Comparison of ENCODE assay signal across 8 cellular contexts in the genomic region with DNA sequence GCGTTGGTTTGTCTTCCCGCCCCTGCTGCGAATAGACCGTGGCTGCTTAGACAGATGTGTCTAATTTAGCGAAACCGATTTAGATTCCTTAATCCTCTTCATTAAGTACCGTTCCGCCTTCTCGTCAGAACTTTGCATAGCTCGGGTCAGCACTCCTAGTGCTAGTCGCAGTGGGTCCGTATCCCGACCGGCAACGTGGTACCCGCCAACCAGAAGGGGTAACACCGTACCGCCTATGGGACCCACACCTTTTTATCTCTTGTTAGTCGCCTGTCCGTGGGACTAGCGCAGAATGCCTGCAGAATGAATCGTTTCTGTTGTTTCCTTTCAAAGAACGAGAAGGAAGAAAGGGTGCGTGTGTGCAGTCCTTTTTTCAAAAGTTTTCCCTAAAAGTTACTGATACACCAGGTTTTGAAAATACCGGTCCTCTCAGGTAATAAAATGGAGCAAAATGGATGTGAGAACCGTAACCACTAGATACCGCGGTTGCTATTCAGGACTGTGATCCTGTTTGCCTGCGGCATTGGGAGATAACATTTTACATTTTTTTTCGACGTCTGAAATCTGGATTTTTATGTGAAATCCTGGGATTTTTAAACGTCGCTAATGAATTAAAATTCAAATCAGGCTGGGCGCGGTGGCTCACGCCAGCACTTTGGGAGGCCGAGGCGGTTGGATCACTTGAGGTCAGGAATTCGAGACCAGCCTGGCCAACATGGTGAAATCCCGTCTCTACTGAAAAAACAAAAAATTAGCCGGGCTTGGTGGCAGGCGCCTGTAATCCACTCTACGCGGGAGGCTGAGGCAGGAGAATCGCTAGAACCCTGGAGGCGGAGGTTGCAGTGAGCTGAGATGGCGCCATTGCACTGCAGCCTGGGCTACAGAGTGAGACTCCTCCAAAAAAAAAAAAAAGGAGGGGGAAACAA. TPM values are rescaled to one million over a fixed set of nuclear protein-coding genes. Genes with fewer than 3 reads are reported as not detected.
DNase-seq lines count a peak whose midpoint lies in the region; ATAC-seq, FAIRE-seq and TF ChIP-seq lines count a peak whose summit lies in the region.

No MANE protein-coding gene starts in this region.

- TF ChIP-seq POLR2A in heart left ventricle (IDR thresholded peaks at IDR 0.05) (no peak), erythroblast (IDR thresholded peaks at IDR 0.05; ENCODE audit: low read length) (no peak)

- ATAC-seq in HG02981 (IDR thresholded peaks at IDR 0.05; ENCODE audit: unreplicated experiment) (peak; percentile 29), heart left ventricle (peak in 2 of 4 donors; percentile 7)

- H3K27me3 ChIP-seq in WERI-Rb-1 (ENCODE audit: insufficient read depth, low read depth, severe bottlenecking) = no peaks in the 10 kb centered on the region
- no peaks in the 10 kb centered on the region for H3K27me3 ChIP-seq in heart left ventricle
- no peaks in the 10 kb centered on the region for H3K27me3 ChIP-seq in small intestine (ENCODE audit: control insufficient read depth in 2 of 2, insufficient read depth in 2 of 2, low read length in 2 of 2)

- H3K27ac Mint-ChIP-seq in activated CD4-positive, alpha-beta T cell treated with anti-CD3 and anti-CD28 coated beads, Interleukin-2, amount 10 ng/mL, durations not matched to agents 7 days and 5 days = peak overlapping the region; percentile 98

- 23 to 28% (median 26%) methylated on average over 47 of the region's 47 CpGs for WGBS in heart left ventricle, 4 donors
- WGBS in small intestine, 3 donors = 21 to 23% (median 22%) methylated on average over 47 of the region's 47 CpGs

- CTCF ChIA-PET in activated CD4-positive, alpha-beta T cell treated with anti-CD3 and anti-CD28 coated beads, Interleukin-2, amount 10 ng/mL, durations not matched to agents 7 days and 5 days (lab: Charles Lee) = interaction anchor here (0.7 to 2.4 kb wide), 9 partner anchors 8 to 174 kb away, joined by 3 to 15 read pairs (median 4); partner anchors contain the start of gene CUEDC1

- peaks cover 6% of the 10 kb centered on the region for H3K9me3 ChIP-seq in WERI-Rb-1 (ENCODE audit: severe bottlenecking)
- H3K9me3 ChIP-seq in heart left ventricle = no peaks in the 10 kb centered on the region
- no peaks in the 10 kb centered on the region for H3K9me3 ChIP-seq in small intestine (ENCODE audit: control insufficient read depth, low read depth)

- DNase-seq in activated CD4-positive, alpha-beta T cell treated with anti-CD3 and anti-CD28 coated beads, Interleukin-2, amount 10 ng/mL, durations not matched to agents 7 days and 5 days = peak; percentile 16
- DNase-seq in activated CD4-positive, alpha-beta T cell treated with anti-CD3 and anti-CD28 coated beads, Interleukin-2, amount 50 U/mL, for 4 hours = no peak
- DNase-seq in WERI-Rb-1 (no peak), heart left ventricle (peak in 2 of 5 donors; percentile 12 to 57), small intestine (no peak), G401 (ENCODE audit: low spot score) (no peak), erythroblast (lab: John Stamatoyannopoulos, UW) (no peak)

- H3K36me3 Mint-ChIP-seq in activated CD4-positive, alpha-beta T cell treated with anti-CD3 and anti-CD28 coated beads, Interleukin-2, amount 10 ng/mL, durations not matched to agents 7 days and 5 days (ENCODE audit: low read depth) = peaks cover 46% of the 10 kb centered on the region

- peaks cover 43% of the 10 kb centered on the region for H3K36me3 ChIP-seq in WERI-Rb-1
- peaks cover 0 to 31% (median 28%) of the 10 kb centered on the region in 9 donors for H3K36me3 ChIP-seq in heart left ventricle
- peaks cover 5 to 8% of the 10 kb centered on the region in 2 donors for H3K36me3 ChIP-seq in small intestine (ENCODE audit: control insufficient read depth in 2 of 2, insufficient read depth in 2 of 2, low read length in 2 of 2)

- peaks cover 16 to 40% (median 35%) of the 10 kb centered on the region in 12 donors for H3K4me1 ChIP-seq in heart left ventricle
- H3K4me1 ChIP-seq in small intestine (ENCODE audit: control insufficient read depth in 2 of 2, insufficient read depth in 1 of 2, low read depth in 1 of 2, low read length in 1 of 2) = peaks cover 0 to 8% of the 10 kb centered on the region in 2 donors

- H3K4me3 ChIP-seq in WERI-Rb-1 (ENCODE audit: low read depth, low read length) (peak overlapping the region; percentile 100), heart left ventricle (peak overlapping the region; percentile 68 to 96 (median 78)), small intestine (ENCODE audit: low read depth in 1 of 2, low read length in 2 of 2) (peak overlapping the region; percentile 10 to 37)

- in situ Hi-C loops in G401 (cut with HindIII; ENCODE audit: low sequenced_read_pairs) = no loop called here

- H3K4me1 Mint-ChIP-seq in activated CD4-positive, alpha-beta T cell treated with anti-CD3 and anti-CD28 coated beads, Interleukin-2, amount 10 ng/mL, durations not matched to agents 7 days and 5 days = peaks cover 41% of the 10 kb centered on the region

- TF ChIP-seq CTCF in WERI-Rb-1 (IDR thresholded peaks at IDR 0.05; ENCODE audit: low read depth, low read length) (no peak), heart left ventricle (IDR thresholded peaks at IDR 0.05) (no peak)

- no peaks in the 10 kb centered on the region for H3K9me3 Mint-ChIP-seq in activated CD4-positive, alpha-beta T cell treated with anti-CD3 and anti-CD28 coated beads, Interleukin-2, amount 10 ng/mL, durations not matched to agents 7 days and 5 days

- FAIRE-seq in small intestine (lab: Jason Lieb, UNC) = no peak

- POLR2A ChIA-PET in activated CD4-positive, alpha-beta T cell treated with anti-CD3 and anti-CD28 coated beads, Interleukin-2, amount 10 ng/mL, durations not matched to agents 7 days and 5 days (lab: Charles Lee) = interaction anchor here (0.7 to 2.2 kb wide), 5 partner anchors 12 to 337 kb away, joined by 3 to 8 read pairs (median 4); partner anchors contain the start of genes DYNLL2 and MRPS23

- intact Hi-C loops in heart left ventricle (cut with DNase I) = loop anchor here (1.0 to 10.0 kb wide), 12 partner anchors 19 to 883 kb away; partner anchors contain the start of genes DYNLL2 (in 5 of the 10) and VEZF1 (in 1 of the 10)

- H3K27me3 Mint-ChIP-seq in activated CD4-positive, alpha-beta T cell treated with anti-CD3 and anti-CD28 coated beads, Interleukin-2, amount 10 ng/mL, durations not matched to agents 7 days and 5 days = no peaks in the 10 kb centered on the region

- H3K4me3 Mint-ChIP-seq in activated CD4-positive, alpha-beta T cell treated with anti-CD3 and anti-CD28 coated beads, Interleukin-2, amount 10 ng/mL, durations not matched to agents 7 days and 5 days = peak overlapping the region; percentile 94

- H3K27ac ChIP-seq in WERI-Rb-1 = peak overlapping the region; percentile 99
- H3K27ac ChIP-seq in heart left ventricle = peak overlapping the region in 11 of 12 donors; percentile 92 to 99 (median 96)
- peak overlapping the region in 1 of 2 donors; percentile 93 for H3K27ac ChIP-seq in small intestine (ENCODE audit: low read depth in 1 of 2, low read length in 1 of 2)

RNA-seq across cellular contexts. Expression of gene SRSF1, which starts 1.0 kb away (rescaled TPM):
- total RNA-seq in activated CD4-positive, alpha-beta T cell treated with anti-CD3 and anti-CD28 coated beads, Interleukin-2, amount 10 ng/mL, durations not matched to agents 7 days and 5 days = 100 to 1,000 TPM; 363 to 365 TPM
- 100 to 1,000 TPM in 4 of 9 donors, 10 to 100 TPM in 5; 80.8 to 114 (median 99.7) TPM for total RNA-seq in heart left ventricle
- 100 to 1,000 TPM in 1 of 2 donors, 10 to 100 TPM in 1; 48.2 to 129 TPM for polyA plus RNA-seq in heart left ventricle
- polyA plus RNA-seq in small intestine = 100 to 1,000 TPM in 1 of 3 donors, 10 to 100 TPM in 2; 62.7 to 141 (median 71.8) TPM
- 461 and 585 TPM in 2 replicates for total RNA-seq in G401 (2014; rRNA removed; shearing (Covaris generic))

RNA-seq across cellular contexts. Expression of gene VEZF1, which starts 20.0 kb away (rescaled TPM):
- total RNA-seq in activated CD4-positive, alpha-beta T cell treated with anti-CD3 and anti-CD28 coated beads, Interleukin-2, amount 10 ng/mL, durations not matched to agents 7 days and 5 days = 10 to 100 TPM; 46.7 to 52.0 TPM
- total RNA-seq in heart left ventricle = 10 to 100 TPM; 58.9 to 85.6 (median 62.6) TPM
- 10 to 100 TPM; 18.2 to 46.4 TPM for polyA plus RNA-seq in heart left ventricle
- 10 to 100 TPM; 11.4 to 25.6 (median 11.9) TPM for polyA plus RNA-seq in small intestine
- 22.7 and 37.4 TPM in 2 replicates for total RNA-seq in G401 (2014; rRNA removed; shearing (Covaris generic))

RNA-seq across cellular contexts. Expression of gene CUEDC1, which starts 52.8 kb away (rescaled TPM):
- under 1 TPM in 1 of 2 experiments, not detected in 1; 0.47 TPM for total RNA-seq in activated CD4-positive, alpha-beta T cell treated with anti-CD3 and anti-CD28 coated beads, Interleukin-2, amount 10 ng/mL, durations not matched to agents 7 days and 5 days
- total RNA-seq in heart left ventricle = 10 to 100 TPM; 37.6 to 68.5 (median 42.8) TPM
- polyA plus RNA-seq in heart left ventricle = 10 to 100 TPM; 29.6 to 39.9 TPM
- 10 to 100 TPM in 1 of 3 donors, 1 to 10 TPM in 2; 1.6 to 14.9 (median 6.8) TPM for polyA plus RNA-seq in small intestine
- total RNA-seq in G401 (2014; rRNA removed; shearing (Covaris generic)) = 26.7 and 42.3 TPM in 2 replicates

Comparison
In these comparisons a context has a peak if more than half of its experiments do, and no peak if none do; other contexts are left out.
1. H3K4me3 ChIP-seq: peak in every context shown above with its lines; median percentile 100 in WERI-Rb-1; 78 in heart left ventricle; 24 in small intestine.
2. RNA of gene CUEDC1, which starts 52.8 kb away (total RNA-seq): 37.6 to 68.5 TPM in heart left ventricle and 26.7 to 42.3 TPM in G401; 0.47 TPM in activated CD4-positive, alpha-beta T cell treated with anti-CD3 and anti-CD28 coated beads, Interleukin-2, amount 10 ng/mL, durations not matched to agents 7 days and 5 days; every median in the first group is over 10 times any median in the second.